Comparison of ENCODE assay signal across 20 cellular contexts in the genomic region with DNA sequence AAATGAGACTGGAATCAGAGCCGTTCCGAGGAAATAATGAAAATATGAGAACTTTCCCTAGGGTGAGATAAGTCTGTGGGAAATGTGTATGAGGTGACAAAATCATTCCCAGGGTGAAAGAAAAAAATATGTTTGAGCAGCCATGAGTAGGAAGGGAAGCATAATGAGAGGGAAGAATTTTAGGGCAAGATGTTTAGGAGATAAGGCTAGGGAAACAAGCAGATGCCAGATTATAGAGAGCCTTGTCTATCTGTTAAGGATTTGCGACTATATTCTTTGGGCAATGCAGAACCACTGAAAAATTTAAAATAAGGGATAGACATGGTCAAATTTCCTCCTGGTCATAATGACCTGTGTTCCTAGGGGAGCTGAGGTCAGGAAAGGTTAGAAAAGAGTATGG.
"Had no signal": no experiment of that assay in that cellular context is flagged by ENCODE, and none has a peak within 500 bp of the region (broad histone marks: within the 10 kb centered on the region; RNA-seq: fewer than 3 reads in every experiment).

No MANE protein-coding gene starts in this region.

- H3K4me3 ChIP-seq: colonic mucosa, lung, pancreas, sigmoid colon, thyroid gland, uterus had no signal

- H3K4me1 ChIP-seq: pancreas, uterus had no signal

- H3K27ac Mint-ChIP-seq: activated CD8-positive, alpha-beta T cell treated with anti-CD3 and anti-CD28 coated beads for 36 hours; WTC11 had no signal

- H3K36me3 Mint-ChIP-seq: WTC11 had no signal

- H3K27ac ChIP-seq: brain microvascular endothelial cell, colonic mucosa, foreskin keratinocyte, pancreas, sigmoid colon, thyroid gland, uterus had no signal

- H3K4me3 Mint-ChIP-seq: activated CD8-positive, alpha-beta T cell treated with anti-CD3 and anti-CD28 coated beads for 36 hours; WTC11 had no signal

- H3K27me3 Mint-ChIP-seq: activated CD8-positive, alpha-beta T cell treated with anti-CD3 and anti-CD28 coated beads for 36 hours had no signal

- H3K27me3 ChIP-seq: brain microvascular endothelial cell, colonic mucosa, foreskin keratinocyte, neutrophil, pancreas, sigmoid colon, thyroid gland, uterus had no signal

- H3K36me3 ChIP-seq: brain microvascular endothelial cell, colonic mucosa, neutrophil, pancreas, sigmoid colon, thyroid gland had no signal

- DNase-seq: activated CD4-positive, alpha-beta T cell treated with anti-CD3 and anti-CD28 coated beads for 48 hours; activated CD8-positive, alpha-beta T cell treated with anti-CD3 and anti-CD28 coated beads for 36 hours; activated gamma-delta T cell treated with Interleukin-2 at 50 U/mL for 16 hours; brain microvascular endothelial cell; central memory CD4-positive, alpha-beta T cell; colonic mucosa; foreskin keratinocyte; glutamatergic neuron; hippocampal formation; islet precursor cell; left colon; pancreas; sigmoid colon; stimulated activated CD4-positive, alpha-beta T cell treated with anti-CD3 and anti-CD28 coated beads, Interleukin-4, amount 100 ng/mL, for 4 hours; stimulated activated naive CD4-positive, alpha-beta T cell; thyroid gland; uterus had no signal

- H3K9me3 Mint-ChIP-seq: activated CD8-positive, alpha-beta T cell treated with anti-CD3 and anti-CD28 coated beads for 36 hours; WTC11 had no signal

- ATAC-seq: activated CD8-positive, alpha-beta T cell treated with anti-CD3 and anti-CD28 coated beads for 36 hours; foreskin keratinocyte; left colon; pancreas; WTC11 had no signal

- H3K9me3 ChIP-seq: colonic mucosa, neutrophil, pancreas, sigmoid colon, thyroid gland, uterus had no signal
